ENCODE assay signal across 30 cellular contexts in the genomic region with DNA sequence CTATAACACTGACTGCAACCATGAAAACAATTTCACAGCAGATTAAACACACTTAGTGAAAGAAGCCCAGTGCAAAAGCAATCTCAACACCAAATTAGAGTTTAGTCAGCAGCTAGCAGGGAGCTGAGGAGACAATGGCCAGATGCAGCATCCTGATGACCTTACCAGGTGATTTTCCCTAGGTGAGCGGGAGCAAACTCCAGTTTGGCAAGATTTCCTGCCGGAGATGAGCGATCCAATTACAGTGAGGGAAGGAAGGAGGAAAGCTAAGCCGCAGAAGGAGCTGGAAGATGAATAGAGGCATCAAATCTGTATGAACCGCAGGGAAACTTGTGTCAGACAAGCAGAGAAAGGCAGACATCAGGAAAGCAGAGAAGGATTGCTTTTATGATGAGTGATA.
"Had no signal": no experiment of that assay in that cellular context is flagged by ENCODE, and none has a peak within 500 bp of the region (broad histone marks: within the 10 kb centered on the region; RNA-seq: fewer than 3 reads in every experiment).

No MANE protein-coding gene starts in this region.

- H3K36me3 Mint-ChIP-seq: activated naive CD8-positive, alpha-beta T cell treated with anti-CD3 and anti-CD28 coated beads for 36 hours had no signal

- H3K36me3 ChIP-seq: cardiac muscle cell had no signal

- H3K4me3 Mint-ChIP-seq: activated CD4-positive, alpha-beta T cell treated with anti-CD3 and anti-CD28 coated beads, Interleukin-2, amount 10 ng/mL, durations not matched to agents 24 days and 14 days; activated CD8-positive, alpha-beta T cell treated with anti-CD3 and anti-CD28 coated beads for 36 hours; activated naive CD8-positive, alpha-beta T cell treated with anti-CD3 and anti-CD28 coated beads for 36 hours; activated T-cell treated with anti-CD3 and anti-CD28 coated beads, Interleukin-2, amount 50 U/mL, for 72 hours; activated T-helper 17 cell treated with anti-CD3 and anti-CD28 coated beads, Interleukin-2, amount 50 U/mL, for 72 hours; central memory CD8-positive, alpha-beta T cell had no signal

- H3K27ac Mint-ChIP-seq: activated CD4-positive, alpha-beta T cell treated with anti-CD3 and anti-CD28 coated beads, Interleukin-2, amount 10 ng/mL, durations not matched to agents 24 days and 14 days; activated CD8-positive, alpha-beta T cell treated with anti-CD3 and anti-CD28 coated beads for 36 hours; activated naive CD8-positive, alpha-beta T cell treated with anti-CD3 and anti-CD28 coated beads for 36 hours; activated T-cell treated with anti-CD3 and anti-CD28 coated beads, Interleukin-2, amount 50 U/mL, for 72 hours; activated T-helper 17 cell treated with anti-CD3 and anti-CD28 coated beads, Interleukin-2, amount 50 U/mL, for 72 hours had no signal

- H3K27me3 ChIP-seq: cardiac muscle cell had no signal

- H3K4me1 Mint-ChIP-seq: activated CD4-positive, alpha-beta T cell treated with anti-CD3 and anti-CD28 coated beads, Interleukin-2, amount 10 ng/mL, durations not matched to agents 24 days and 14 days; activated naive CD8-positive, alpha-beta T cell treated with anti-CD3 and anti-CD28 coated beads for 36 hours; activated T-helper 17 cell treated with anti-CD3 and anti-CD28 coated beads, Interleukin-2, amount 50 U/mL, for 72 hours; central memory CD8-positive, alpha-beta T cell had no signal

- H3K9me3 Mint-ChIP-seq: activated CD4-positive, alpha-beta T cell treated with anti-CD3 and anti-CD28 coated beads, Interleukin-2, amount 10 ng/mL, durations not matched to agents 24 days and 14 days; activated CD8-positive, alpha-beta T cell treated with anti-CD3 and anti-CD28 coated beads for 36 hours; activated naive CD8-positive, alpha-beta T cell treated with anti-CD3 and anti-CD28 coated beads for 36 hours; activated T-cell treated with anti-CD3 and anti-CD28 coated beads, Interleukin-2, amount 50 U/mL, for 72 hours; activated T-helper 17 cell treated with anti-CD3 and anti-CD28 coated beads, Interleukin-2, amount 50 U/mL, for 72 hours; central memory CD8-positive, alpha-beta T cell had no signal

- ATAC-seq: activated CD8-positive, alpha-beta T cell treated with anti-CD3 and anti-CD28 coated beads for 36 hours; activated T-cell treated with anti-CD3 and anti-CD28 coated beads, Interleukin-2, amount 50 U/mL, for 72 hours; activated T-helper 17 cell treated with anti-CD3 and anti-CD28 coated beads, Interleukin-2, amount 50 U/mL, for 72 hours; K562 had no signal

- H3K4me3 ChIP-seq: cardiac muscle cell, K562, SK-N-MC had no signal

- DNase-seq: activated CD4-positive, alpha-beta T cell treated with anti-CD3 and anti-CD28 coated beads, Interleukin-2, amount 10 ng/mL, durations not matched to agents 24 days and 14 days; activated CD4-positive, alpha-beta T cell treated with anti-CD3 and anti-CD28 coated beads, Interleukin-2, amount 50 U/mL, for 4 hours; activated CD8-positive, alpha-beta T cell treated with anti-CD3 and anti-CD28 coated beads for 36 hours; activated effector memory CD4-positive, alpha-beta T cell treated with anti-CD3 and anti-CD28 coated beads, Interleukin-2, amount 50 U/mL, for 16 hours; activated naive CD4-positive, alpha-beta T cell; activated naive CD4-positive, alpha-beta T cell treated with anti-CD3 and anti-CD28 coated beads, Interleukin-2, amount 50 U/mL, for 16 hours; activated naive CD8-positive, alpha-beta T cell treated with anti-CD3 and anti-CD28 coated beads for 36 hours; activated T-cell treated with anti-CD3 and anti-CD28 coated beads, Interleukin-2, amount 50 U/mL, for 1 hour; activated T-cell treated with anti-CD3 and anti-CD28 coated beads, Interleukin-2, amount 50 U/mL, for 72 hours; amniotic stem cell; aorta; NCI-H1092 treated with DMSO at 0.1 percent for 48 hours; NCI-H1417; NCI-H146; NCI-H187; NCI-H2029 treated with DMSO at 0.1 percent for 48 hours; NCI-H2107; NCI-H226; NCI-H446 treated with DMSO at 0.1 percent for 48 hours; NCI-H524; NCI-H69; NCI-H82; NK-92 treated with Interleukin-12 subunit alpha and Interleukin-12 subunit beta, amount 100 ng/mL, for 24 hours; Right ventricle myocardium superior; T1000 had no signal

- H3K27ac ChIP-seq: cardiac muscle cell, SK-N-MC had no signal
